ENCODE assay signal across 16 cellular contexts in genomic region chr11:57772562-57772961, GRCh38.
DNase-seq lines count a peak whose midpoint lies in the region; ATAC-seq and TF ChIP-seq lines count a peak whose summit lies in the region.
"Had no signal": no experiment of that assay in that cellular context is flagged by ENCODE, and none has a peak within 500 bp of the region (broad histone marks: within the 10 kb centered on the region; RNA-seq: fewer than 3 reads in every experiment).

No MANE protein-coding gene starts in this region.

- H3F3A ChIP-seq in Loucy (ENCODE audit: low read depth) = no peaks in the 10 kb centered on the region

- DNase-seq in brain microvascular endothelial cell = no peak
- peak; percentile 61 for DNase-seq in kidney tubule cell (ENCODE audit: low spot score)
- DNase-seq in stimulated activated CD8-positive, alpha-beta memory T cell treated with anti-CD3 and anti-CD28 coated beads, Interleukin-4, amount 100 ng/mL, for 48 hours = no peak
- DNase-seq in NCI-H1417 (lab: John Stamatoyannopoulos, UW) = no peak
- no peak for DNase-seq in NCI-H187 treated with DMSO at 0.1 percent for 48 hours (lab: John Stamatoyannopoulos, UW)
- DNase-seq: activated naive CD4-positive, alpha-beta T cell treated with anti-CD3 and anti-CD28 coated beads, Interleukin-2, amount 10 ng/mL, durations not matched to agents 7 days and 5 days; HCEC 1CT; KG1; NCI-H146; NCI-H510A treated with DMSO at 0.1 percent for 48 hours; stimulated activated CD4-positive, alpha-beta T cell treated with anti-CD3 and anti-CD28 coated beads, Interleukin-12 subunit alpha, Interleukin-12 subunit beta, amount 100 ng/mL, for 4 hours had no signal

- in situ Hi-C loops in brain microvascular endothelial cell (cut with HindIII; ENCODE audit: low pct_ligation_motif_present, low sequenced_read_pairs) = no loop called here

- H3K9me3 ChIP-seq in Loucy (ENCODE audit: insufficient read depth, low read depth, low read length) (no peaks in the 10 kb centered on the region), subcutaneous abdominal adipose tissue (ENCODE audit: control insufficient read depth in 5 of 5, low read length in 5 of 5) (no peaks in the 10 kb centered on the region)

- H3K9ac ChIP-seq in Loucy (ENCODE audit: low read depth, low read length, poor library complexity, severe bottlenecking) (no peak overlapping the region), subcutaneous abdominal adipose tissue (ENCODE audit: low read length in 5 of 5) (no peak overlapping the region)

- H4K20me1 ChIP-seq in Loucy (ENCODE audit: insufficient read depth, low read length, poor library complexity, severe bottlenecking) = no peaks in the 10 kb centered on the region

- H3K4me2 ChIP-seq in Loucy (ENCODE audit: low read depth, low read length, poor library complexity, severe bottlenecking) = peak overlapping the region; percentile 9

- H3K4me3 ChIP-seq in Loucy (ENCODE audit: low read length, poor library complexity, severe bottlenecking) (no peak overlapping the region), brain microvascular endothelial cell (ENCODE audit: low read depth, low read length) (no peak overlapping the region), subcutaneous abdominal adipose tissue (ENCODE audit: low read depth in 1 of 5, low read length in 5 of 5) (no peak overlapping the region)

- ATAC-seq in HG02798 (IDR thresholded peaks at IDR 0.05; ENCODE audit: poor library complexity, unreplicated experiment) = no peak

- peak overlapping the region; percentile 71 for H3K27ac ChIP-seq in brain microvascular endothelial cell
- peak overlapping the region; percentile 44 for H3K27ac ChIP-seq in subcutaneous abdominal adipose tissue (ENCODE audit: low read depth, low read length)
- H3K27ac ChIP-seq: C4-2B, HL-60 had no signal

- no peak overlapping the region for H2AFZ ChIP-seq in Loucy (ENCODE audit: low read length)

- TF ChIP-seq CTCF in Loucy (conservative IDR thresholded peaks at IDR 0.05; ENCODE audit: low read length) = no peak
- TF ChIP-seq CTCF in brain microvascular endothelial cell (IDR thresholded peaks at IDR 0.05; ENCODE audit: low read depth, low read length, missing control alignments) = no peak

- H3K9me2 ChIP-seq in Loucy (replicated peaks; ENCODE audit: low read depth, low read length) = no peaks in the 10 kb centered on the region

- H3K27me3 ChIP-seq in Loucy (ENCODE audit: insufficient read depth, low read length, poor library complexity, severe bottlenecking) (no peaks in the 10 kb centered on the region), brain microvascular endothelial cell (replicated peaks) (no peaks in the 10 kb centered on the region), subcutaneous abdominal adipose tissue (ENCODE audit: control insufficient read depth in 5 of 5, insufficient read depth in 4 of 5, low read length in 5 of 5) (no peaks in the 10 kb centered on the region)

- H3K79me2 ChIP-seq in Loucy (ENCODE audit: insufficient read depth, low read length) = no peaks in the 10 kb centered on the region

- H3K4me1 ChIP-seq in Loucy (ENCODE audit: insufficient read depth, low read length, poor library complexity, severe bottlenecking) (peaks cover 23% of the 10 kb centered on the region), subcutaneous abdominal adipose tissue (ENCODE audit: control insufficient read depth in 5 of 5, insufficient read depth in 5 of 5, low read length in 5 of 5) (peaks cover 8 to 81% (median 44%) of the 10 kb centered on the region in 5 donors)

- H3K36me3 ChIP-seq in Loucy (ENCODE audit: insufficient read depth, low read length) = no peaks in the 10 kb centered on the region
- no peaks in the 10 kb centered on the region for H3K36me3 ChIP-seq in brain microvascular endothelial cell (replicated peaks)
- no peaks in the 10 kb centered on the region for H3K36me3 ChIP-seq in subcutaneous abdominal adipose tissue (ENCODE audit: control insufficient read depth in 5 of 5, insufficient read depth in 5 of 5, low read length in 5 of 5)
